Comparison of ENCODE assay signal across 31 cellular contexts in genomic region chr5:126365446-126366198, GRCh38. TPM values are rescaled to one million over a fixed set of nuclear protein-coding genes. Genes with fewer than 3 reads are reported as not detected.
DNase-seq lines count a peak whose midpoint lies in the region; ATAC-seq, FAIRE-seq and TF ChIP-seq lines count a peak whose summit lies in the region.
"Had no signal": no experiment of that assay in that cellular context is flagged by ENCODE, and none has a peak within 500 bp of the region (broad histone marks: within the 10 kb centered on the region; RNA-seq: fewer than 3 reads in every experiment).

No MANE protein-coding gene starts in this region.

- intact Hi-C loops in pancreas (cut with DNase I), result no loop called here
- intact Hi-C loops in CD8-positive, alpha-beta T cell (cut with DNase I, micrococcal nuclease), result no loop called here

- no peak overlapping the region for H3K4me3 Mint-ChIP-seq in CD8-positive, alpha-beta T cell
- H3K4me3 Mint-ChIP-seq: activated CD8-positive, alpha-beta memory T cell treated with anti-CD3 and anti-CD28 coated beads, Interleukin-2, amount 10 ng/mL, durations not matched to agents 7 days and 5 days; activated T-cell treated with anti-CD3 and anti-CD28 coated beads, Interleukin-2, amount 50 U/mL, for 72 hours; H9; immature natural killer cell; natural killer cell; stimulated activated naive CD8-positive, alpha-beta T cell treated with anti-CD3 and anti-CD28 coated beads, Interleukin-15, amount 100 ng/mL, for 72 hours had no signal

- CTCF ChIA-PET in CD8-positive, alpha-beta T cell (lab: Charles Lee), result interaction anchor here (1.0 to 1.6 kb wide), 3 partner anchors 11 to 173 kb away, joined by 3 read pairs; no protein-coding TSS in a partner anchor

- no peaks in the 10 kb centered on the region for H3K27me3 Mint-ChIP-seq in CD8-positive, alpha-beta T cell (ENCODE audit: low read depth)
- H3K27me3 Mint-ChIP-seq: stimulated activated naive CD8-positive, alpha-beta T cell treated with anti-CD3 and anti-CD28 coated beads, Interleukin-15, amount 100 ng/mL, for 72 hours had no signal

- ATAC-seq in pancreas, result peak; percentile 74 to 85 (median 78)
- ATAC-seq in CD8-positive, alpha-beta T cell, result no peak
- ATAC-seq: activated CD8-positive, alpha-beta memory T cell treated with anti-CD3 and anti-CD28 coated beads, Interleukin-2, amount 10 ng/mL, durations not matched to agents 7 days and 5 days; natural killer cell had no signal

- no peaks in the 10 kb centered on the region for H3K9me3 ChIP-seq in SJCRH30 (replicated peaks)
- no peaks in the 10 kb centered on the region for H3K9me3 ChIP-seq in pancreas
- no peaks in the 10 kb centered on the region for H3K9me3 ChIP-seq in CD8-positive, alpha-beta T cell (ENCODE audit: low read length)
- H3K9me3 ChIP-seq: adrenal gland, thyroid gland had no signal

- no peak overlapping the region for H3K4me3 ChIP-seq in SJCRH30
- H3K4me3 ChIP-seq in fibroblast of mammary gland (ENCODE audit: control insufficient read depth, low read depth, low read length), result no peak overlapping the region
- no peak overlapping the region for H3K4me3 ChIP-seq in pancreas
- H3K4me3 ChIP-seq in CD8-positive, alpha-beta T cell (ENCODE audit: low read depth, low read length), result no peak overlapping the region
- H3K4me3 ChIP-seq: adrenal gland, smooth muscle cell, thyroid gland had no signal

- H3K27me3 ChIP-seq in SJCRH30, result no peaks in the 10 kb centered on the region
- no peaks in the 10 kb centered on the region for H3K27me3 ChIP-seq in pancreas
- no peaks in the 10 kb centered on the region for H3K27me3 ChIP-seq in CD8-positive, alpha-beta T cell (ENCODE audit: insufficient read depth, low read length)
- H3K27me3 ChIP-seq: adrenal gland, thyroid gland had no signal

- H3K9me3 Mint-ChIP-seq in CD8-positive, alpha-beta T cell, result no peaks in the 10 kb centered on the region
- H3K9me3 Mint-ChIP-seq: activated T-cell treated with anti-CD3 and anti-CD28 coated beads, Interleukin-2, amount 50 U/mL, for 72 hours; H9; immature natural killer cell; natural killer cell; stimulated activated naive CD8-positive, alpha-beta T cell treated with anti-CD3 and anti-CD28 coated beads, Interleukin-15, amount 100 ng/mL, for 72 hours had no signal

- TF ChIP-seq CTCF in fibroblast of mammary gland (conservative IDR thresholded peaks at IDR 0.05; ENCODE audit: control insufficient read depth, insufficient read depth, low read depth, low read length) (no peak), pancreas (IDR thresholded peaks at IDR 0.05) (no peak)
- TF ChIP-seq CTCF in CD8-positive, alpha-beta T cell (IDR thresholded peaks at IDR 0.05), result no peak

- H3K27ac ChIP-seq in SJCRH30 (peak overlapping the region; percentile 65), pancreas (peak overlapping the region in 2 of 4 donors; percentile 23 to 48)
- H3K27ac ChIP-seq in CD8-positive, alpha-beta T cell (ENCODE audit: low read depth, low read length), result no peak overlapping the region
- H3K27ac ChIP-seq: adrenal gland, thyroid gland had no signal

- H3K27ac Mint-ChIP-seq in CD8-positive, alpha-beta T cell, result no peak overlapping the region
- H3K27ac Mint-ChIP-seq: activated CD8-positive, alpha-beta memory T cell treated with anti-CD3 and anti-CD28 coated beads, Interleukin-2, amount 10 ng/mL, durations not matched to agents 7 days and 5 days; activated T-cell treated with anti-CD3 and anti-CD28 coated beads, Interleukin-2, amount 50 U/mL, for 72 hours; H9; immature natural killer cell; natural killer cell; stimulated activated naive CD8-positive, alpha-beta T cell treated with anti-CD3 and anti-CD28 coated beads, Interleukin-15, amount 100 ng/mL, for 72 hours had no signal

- peaks cover 1% of the 10 kb centered on the region for H3K4me1 Mint-ChIP-seq in CD8-positive, alpha-beta T cell (ENCODE audit: low read depth)
- H3K4me1 Mint-ChIP-seq: immature natural killer cell had no signal

- H3K4me1 ChIP-seq in SJCRH30 (peaks cover 41% of the 10 kb centered on the region), pancreas (peaks cover 27 to 43% (median 42%) of the 10 kb centered on the region in 3 donors)
- H3K4me1 ChIP-seq in CD8-positive, alpha-beta T cell (ENCODE audit: insufficient read depth, low read length), result no peaks in the 10 kb centered on the region

- WGBS in pancreas, 2 donors, result 9 to 10% methylated on average over 5 of the region's 5 CpGs

- peak; percentile 86 for DNase-seq in DMS53 (lab: John Stamatoyannopoulos, UW)
- DNase-seq in SJCRH30, result peak in 1 of 2 experiments; percentile 21
- DNase-seq in fibroblast of mammary gland (ENCODE audit: low read depth), result peak; percentile 22
- peak in 3 of 6 donors; percentile 32 to 48 (median 46) for DNase-seq in pancreas
- DNase-seq in LoVo (ENCODE audit: low spot score), result no peak
- DNase-seq in CD8-positive, alpha-beta T cell, result no peak
- no peak for DNase-seq in COLO829 (ENCODE audit: low spot score)
- DNase-seq: ACHN; activated CD4-positive, alpha-beta T cell treated with anti-CD3 and anti-CD28 coated beads, Interleukin-2, amount 50 U/mL, for 1 hour; activated CD8-positive, alpha-beta memory T cell treated with anti-CD3 and anti-CD28 coated beads, Interleukin-2, amount 10 ng/mL, durations not matched to agents 7 days and 5 days; activated naive CD4-positive, alpha-beta T cell; activated T-cell treated with anti-CD3 and anti-CD28 coated beads, Interleukin-2, amount 50 U/mL, for 72 hours; adrenal gland; effector memory CD4-positive, alpha-beta T cell; foreskin melanocyte; H9; hypothalamus; immature natural killer cell; KBM-7; MM.1S; natural killer cell; NCI-H1436; SHP77 treated with DMSO at 0.1 percent for 48 hours; stimulated activated CD4-positive, alpha-beta T cell treated with anti-CD3 and anti-CD28 coated beads, Interleukin-1b, Interleukin-23, amount 100 ng/mL, for 48 hours; stimulated activated CD8-positive, alpha-beta memory T cell treated with anti-CD3 and anti-CD28 coated beads, Interleukin-4, amount 100 ng/mL, for 48 hours; stimulated activated naive CD8-positive, alpha-beta T cell treated with anti-CD3 and anti-CD28 coated beads, Interleukin-15, amount 100 ng/mL, for 72 hours; SW 1271; T1000; thyroid gland had no signal

- peak; percentile 53 for FAIRE-seq in pancreas (lab: Jason Lieb, UNC)

- H3K36me3 Mint-ChIP-seq in CD8-positive, alpha-beta T cell, result no peaks in the 10 kb centered on the region
- H3K36me3 Mint-ChIP-seq: activated CD8-positive, alpha-beta memory T cell treated with anti-CD3 and anti-CD28 coated beads, Interleukin-2, amount 10 ng/mL, durations not matched to agents 7 days and 5 days; immature natural killer cell; natural killer cell had no signal

- H3K36me3 ChIP-seq in SJCRH30 (no peaks in the 10 kb centered on the region), pancreas (no peaks in the 10 kb centered on the region)
- no peaks in the 10 kb centered on the region for H3K36me3 ChIP-seq in CD8-positive, alpha-beta T cell (ENCODE audit: insufficient read depth, low read length)
- H3K36me3 ChIP-seq: adrenal gland, thyroid gland had no signal

- POLR2A ChIA-PET in CD8-positive, alpha-beta T cell (lab: Charles Lee), result no interaction called here

RNA-seq across cellular contexts. Expression of gene GRAMD2B, which starts 57.6 kb away (rescaled TPM):
- total RNA-seq in SJCRH30 (2014; rRNA removed; shearing (Covaris generic)), result 12.1 and 14.3 TPM in 2 replicates
- total RNA-seq in pancreas, result 10 to 100 TPM in 1 of 6 donors, 1 to 10 TPM in 5; 4.5 to 10.3 (median 6.5) TPM
- polyA plus RNA-seq in pancreas, result 10 to 100 TPM in 1 of 2 donors, 1 to 10 TPM in 1; 4.4 to 11.8 TPM
- 10 to 100 TPM in 1 of 2 experiments, 1 to 10 TPM in 1; 8.2 to 10.4 TPM for total RNA-seq in CD8-positive, alpha-beta T cell
- total RNA-seq: NCI-H460 had no signal

Comparison
In these comparisons a context has a peak if more than half of its experiments do, and no peak if none do; other contexts are left out.
1. DNase-seq: peak in DMS53 (single experiment) and fibroblast of mammary gland (single experiment); none in LoVo (single experiment), CD8-positive, alpha-beta T cell (0 of 7) and COLO829 (single experiment).